ENCODE assay signal across 11 cellular contexts in genomic region chr1:72557446-72558049, GRCh38.
DNase-seq lines count a peak whose midpoint lies in the region; ATAC-seq, FAIRE-seq and TF ChIP-seq lines count a peak whose summit lies in the region.
"Had no signal": no experiment of that assay in that cellular context is flagged by ENCODE, and none has a peak within 500 bp of the region (broad histone marks: within the 10 kb centered on the region; RNA-seq: fewer than 3 reads in every experiment).

No MANE protein-coding gene starts in this region.

- H3K4me2 ChIP-seq in astrocyte (ENCODE audit: low read length) = no peak overlapping the region

- no peaks in the 10 kb centered on the region for H3K79me2 ChIP-seq in astrocyte (ENCODE audit: insufficient read depth, low read length)
- H3K79me2 ChIP-seq: parathyroid adenoma had no signal

- no peaks in the 10 kb centered on the region for H3K4me1 ChIP-seq in astrocyte (ENCODE audit: insufficient read depth, low read length)
- H3K4me1 ChIP-seq: parathyroid adenoma had no signal

- TF ChIP-seq CTCF in C4-2B (conservative IDR thresholded peaks at IDR 0.05) = peak; percentile 60
- TF ChIP-seq CTCF in astrocyte (IDR thresholded peaks at IDR 0.05; ENCODE audit: insufficient read depth, low read depth, low read length) = peak; percentile 21

- DNase-seq in HT1080 (ENCODE audit: low read depth) (peak; percentile 36), astrocyte (ENCODE audit: low read depth) (peak; percentile 2), left kidney (ENCODE audit: low read depth, low spot score) (peak; percentile 10), H7 (no peak)
- DNase-seq in activated CD4-positive, alpha-beta T cell treated with anti-CD3 and anti-CD28 coated beads for 48 hours = no peak
- DNase-seq: stimulated activated naive B cell treated with anti-CD40 and anti-IgM and Interleukin-4, amounts not matched to agents 10 μg/mL and 1 μg/mL and 100 μg/mL, for 72 hours had no signal

- H3K9me3 ChIP-seq in astrocyte (ENCODE audit: insufficient read depth, low read depth, low read length) = no peaks in the 10 kb centered on the region

- no peaks in the 10 kb centered on the region for H3K27me3 Mint-ChIP-seq in astrocyte (ENCODE audit: low read depth, unreplicated experiment)
- H3K27me3 Mint-ChIP-seq: stimulated activated naive B cell treated with anti-CD40 and anti-IgM and Interleukin-4, amounts not matched to agents 10 μg/mL and 1 μg/mL and 100 μg/mL, for 72 hours had no signal

- no peak overlapping the region for H3K4me3 ChIP-seq in astrocyte (ENCODE audit: insufficient read depth, low read depth, low read length)
- H3K4me3 ChIP-seq in H7 (ENCODE audit: insufficient read depth, low read depth, low read length) = no peak overlapping the region

- no peaks in the 10 kb centered on the region for H3K9me3 Mint-ChIP-seq in astrocyte (ENCODE audit: unreplicated experiment)
- H3K9me3 Mint-ChIP-seq: stimulated activated naive B cell treated with anti-CD40 and anti-IgM and Interleukin-4, amounts not matched to agents 10 μg/mL and 1 μg/mL and 100 μg/mL, for 72 hours had no signal

- H3K36me3 ChIP-seq in astrocyte (ENCODE audit: insufficient read depth, low read length) (no peaks in the 10 kb centered on the region), H7 (replicated peaks; ENCODE audit: control insufficient read depth, insufficient read depth, low read length) (no peaks in the 10 kb centered on the region)

- FAIRE-seq in astrocyte (lab: Jason Lieb, UNC) = no peak

- ATAC-seq in HG02759 (IDR thresholded peaks at IDR 0.05; ENCODE audit: unreplicated experiment) (no peak), HG03108 (IDR thresholded peaks at IDR 0.05; ENCODE audit: unreplicated experiment) (no peak)
- ATAC-seq: stimulated activated naive B cell treated with anti-CD40 and anti-IgM and Interleukin-4, amounts not matched to agents 10 μg/mL and 1 μg/mL and 100 μg/mL, for 72 hours had no signal

- H3K27me3 ChIP-seq in astrocyte (ENCODE audit: insufficient read depth, low read length) = no peaks in the 10 kb centered on the region
- H3K27me3 ChIP-seq in H7 (ENCODE audit: control insufficient read depth, insufficient read depth, low read length) = no peaks in the 10 kb centered on the region

- no peak overlapping the region for H3K9ac ChIP-seq in astrocyte (ENCODE audit: low read length)
- H3K9ac ChIP-seq: parathyroid adenoma had no signal

- no peaks in the 10 kb centered on the region for H4K20me1 ChIP-seq in astrocyte (ENCODE audit: insufficient read depth, low read length)

- H3K27ac Mint-ChIP-seq in astrocyte (ENCODE audit: unreplicated experiment) = no peak overlapping the region
- H3K27ac Mint-ChIP-seq: stimulated activated naive B cell treated with anti-CD40 and anti-IgM and Interleukin-4, amounts not matched to agents 10 μg/mL and 1 μg/mL and 100 μg/mL, for 72 hours had no signal

- H3K4me1 Mint-ChIP-seq in astrocyte (ENCODE audit: low read depth, unreplicated experiment) = peaks cover 2% of the 10 kb centered on the region
- H3K4me1 Mint-ChIP-seq: stimulated activated naive B cell treated with anti-CD40 and anti-IgM and Interleukin-4, amounts not matched to agents 10 μg/mL and 1 μg/mL and 100 μg/mL, for 72 hours had no signal

- H2AFZ ChIP-seq in astrocyte (ENCODE audit: low read depth, low read length) = no peak overlapping the region
- H2AFZ ChIP-seq: parathyroid adenoma had no signal

- peaks cover 1% of the 10 kb centered on the region for H3K36me3 Mint-ChIP-seq in astrocyte (ENCODE audit: low read depth, unreplicated experiment)
- H3K36me3 Mint-ChIP-seq: stimulated activated naive B cell treated with anti-CD40 and anti-IgM and Interleukin-4, amounts not matched to agents 10 μg/mL and 1 μg/mL and 100 μg/mL, for 72 hours had no signal

- no peak overlapping the region for H3K4me3 Mint-ChIP-seq in astrocyte (ENCODE audit: unreplicated experiment)
- H3K4me3 Mint-ChIP-seq: stimulated activated naive B cell treated with anti-CD40 and anti-IgM and Interleukin-4, amounts not matched to agents 10 μg/mL and 1 μg/mL and 100 μg/mL, for 72 hours had no signal

- no peak overlapping the region for H3K27ac ChIP-seq in C4-2B
- no peak overlapping the region for H3K27ac ChIP-seq in astrocyte (ENCODE audit: low read depth, low read length)
- H3K27ac ChIP-seq: epithelial cell of prostate, parathyroid adenoma had no signal

Comparison
In these comparisons a context has a peak if more than half of its experiments do, and no peak if none do; other contexts are left out.
1. DNase-seq: peak in HT1080 (single experiment), astrocyte (single experiment) and left kidney (single experiment); none in activated CD4-positive, alpha-beta T cell treated with anti-CD3 and anti-CD28 coated beads for 48 hours (single experiment) and H7 (single experiment).